30 cellular contexts compared by ENCODE assay signal in genomic region chr7:127715272-127715671, GRCh38.
"Had no signal": no experiment of that assay in that cellular context is flagged by ENCODE, and none has a peak within 500 bp of the region (broad histone marks: within the 10 kb centered on the region; RNA-seq: fewer than 3 reads in every experiment).

No MANE protein-coding gene starts in this region.

- H3K4me3 ChIP-seq: cardiac muscle cell had no signal

- H3K9me3 Mint-ChIP-seq: activated T-helper 17 cell treated with anti-CD3 and anti-CD28 coated beads, Interleukin-2, amount 50 U/mL, for 72 hours had no signal

- H3K27ac ChIP-seq: brain microvascular endothelial cell, cardiac muscle cell, WERI-Rb-1 had no signal

- DNase-seq: activated CD4-positive, alpha-beta T cell treated with anti-CD3 and anti-CD28 coated beads for 4 hours; activated CD8-positive, alpha-beta memory T cell treated with anti-CD3 and anti-CD28 coated beads, Interleukin-2, amount 50 U/mL, for 4 hours; activated CD8-positive, alpha-beta T cell treated with anti-CD3 and anti-CD28 coated beads for 36 hours; activated gamma-delta T cell; activated naive CD4-positive, alpha-beta T cell treated with anti-CD3 and anti-CD28 coated beads for 36 hours; amygdala; brain microvascular endothelial cell; cerebellar nuclear complex; Kasumi-1; KBM-7; NCI-H1105 treated with DMSO at 0.1 percent for 48 hours; NCI-H1436 treated with DMSO at 0.1 percent for 48 hours; NCI-H187; NCI-H2081; NCI-H2227 treated with DMSO at 0.1 percent for 48 hours; NCI-H446 treated with DMSO at 0.1 percent for 48 hours; NCI-H524 treated with DMSO at 0.1 percent for 48 hours; NCI-H774; NK-92 treated with Interleukin-12 subunit alpha and Interleukin-12 subunit beta, amount 100 ng/mL, for 24 hours; OCI-M1; RPMI8226; SK-N-SH; T-helper 1 cell; WERI-Rb-1 had no signal

- H3K27ac Mint-ChIP-seq: activated CD8-positive, alpha-beta T cell treated with anti-CD3 and anti-CD28 coated beads for 36 hours; activated naive CD4-positive, alpha-beta T cell treated with anti-CD3 and anti-CD28 coated beads for 36 hours; activated naive CD8-positive, alpha-beta T cell; activated T-helper 17 cell treated with anti-CD3 and anti-CD28 coated beads, Interleukin-2, amount 50 U/mL, for 72 hours had no signal

- H3K27me3 ChIP-seq: brain microvascular endothelial cell, cardiac muscle cell had no signal

- H3K27me3 Mint-ChIP-seq: activated CD8-positive, alpha-beta T cell treated with anti-CD3 and anti-CD28 coated beads for 36 hours; activated naive CD8-positive, alpha-beta T cell; activated T-helper 17 cell treated with anti-CD3 and anti-CD28 coated beads, Interleukin-2, amount 50 U/mL, for 72 hours had no signal

- ATAC-seq: activated CD4-positive, CD25-positive, alpha-beta regulatory T cell treated with anti-CD3 and anti-CD28 coated beads, Interleukin-2, amount 50 U/mL, for 24 hours; activated CD8-positive, alpha-beta T cell treated with anti-CD3 and anti-CD28 coated beads for 36 hours; Panc1; Right ventricle myocardium inferior had no signal

- H3K4me3 Mint-ChIP-seq: activated CD8-positive, alpha-beta T cell treated with anti-CD3 and anti-CD28 coated beads for 36 hours; activated naive CD4-positive, alpha-beta T cell treated with anti-CD3 and anti-CD28 coated beads for 36 hours; activated naive CD8-positive, alpha-beta T cell; activated T-helper 17 cell treated with anti-CD3 and anti-CD28 coated beads, Interleukin-2, amount 50 U/mL, for 72 hours had no signal
